Comparison of ENCODE assay signal across 8 cellular contexts in genomic region chr1:31239653-31240241, GRCh38. TPM values are rescaled to one million over a fixed set of nuclear protein-coding genes. Genes with fewer than 3 reads are reported as not detected.
A peak's percentile ranks its signal among the peaks of the same experiment; 100 is the strongest.
DNase-seq lines count a peak whose midpoint lies in the region; ATAC-seq and TF ChIP-seq lines count a peak whose summit lies in the region.

Gene NKAIN1 (minus strand): TSS chr1:31239887. CDS start chr1:31239547, 340 bp downstream.

- TF ChIP-seq CTCF in NB4 (IDR thresholded peaks at IDR 0.05; ENCODE audit: low read depth, low read length): no peak
- no peak for TF ChIP-seq CTCF in brain (conservative IDR thresholded peaks at IDR 0.05)
- no peak for TF ChIP-seq CTCF in kidney epithelial cell (IDR thresholded peaks at IDR 0.05; ENCODE audit: insufficient read depth, low read length, poor library complexity, severe bottlenecking)

- peak within 1 kb of the TSS in 1 of 8 donors; percentile 50 for H3K27ac Mint-ChIP-seq in CD8-positive, alpha-beta memory T cell
- H3K27ac Mint-ChIP-seq in brain: peak within 1 kb of the TSS; percentile 90 to 96 (median 91)

- no peak within 1 kb of the TSS for H3K4me3 ChIP-seq in CD8-positive, alpha-beta memory T cell (ENCODE audit: low read length)
- H3K4me3 ChIP-seq in NB4 (ENCODE audit: low read depth, low read length) (no peak within 1 kb of the TSS), kidney epithelial cell (ENCODE audit: low read depth, low read length) (peak within 1 kb of the TSS; percentile 26)

- H3K27ac ChIP-seq in CD8-positive, alpha-beta memory T cell (ENCODE audit: low read depth, low read length): no peak within 1 kb of the TSS
- no peak within 1 kb of the TSS for H3K27ac ChIP-seq in temporal lobe (ENCODE audit: low read depth, low read length)

- no peaks in the 10 kb centered on the region for H3K36me3 Mint-ChIP-seq in CD8-positive, alpha-beta memory T cell
- no peaks in the 10 kb centered on the region for H3K36me3 Mint-ChIP-seq in brain

- peaks cover 0 to 2% (median 0%) of the 10 kb centered on the region in 5 donors for H3K9me3 Mint-ChIP-seq in CD8-positive, alpha-beta memory T cell
- no peaks in the 10 kb centered on the region for H3K9me3 Mint-ChIP-seq in brain

- peaks cover 22% of the 10 kb centered on the region for H3K27me3 ChIP-seq in CD8-positive, alpha-beta memory T cell (ENCODE audit: insufficient read depth, low read length, poor library complexity, severe bottlenecking)
- H3K27me3 ChIP-seq in kidney epithelial cell (ENCODE audit: control insufficient read depth, insufficient read depth, low read length): peaks cover 32% of the 10 kb centered on the region

- H3K9me3 ChIP-seq in CD8-positive, alpha-beta memory T cell (ENCODE audit: low read length): no peaks in the 10 kb centered on the region

- no peak for ATAC-seq in HG02623 (IDR thresholded peaks at IDR 0.05; ENCODE audit: unreplicated experiment)

- no peaks in the 10 kb centered on the region for H3K4me1 ChIP-seq in CD8-positive, alpha-beta memory T cell (ENCODE audit: insufficient read depth, low read length)

- CTCF ChIA-PET in CD8-positive, alpha-beta memory T cell (lab: Charles Lee): no interaction called here

- no peak for TF ChIP-seq POLR2A in NB4 (IDR thresholded peaks at IDR 0.05; ENCODE audit: extremely low read depth, insufficient read length)

- no peak for DNase-seq in CD8-positive, alpha-beta memory T cell
- DNase-seq in NB4 (ENCODE audit: low read depth) (peak; percentile 56), kidney epithelial cell (ENCODE audit: low read depth) (no peak), SIG-M5 (lab: John Stamatoyannopoulos, UW) (no peak)
- no peak for DNase-seq in activated CD8-positive, alpha-beta memory T cell treated with anti-CD3 and anti-CD28 coated beads, Interleukin-2, amount 50 U/mL, for 4 hours

- no peaks in the 10 kb centered on the region for H3K36me3 ChIP-seq in CD8-positive, alpha-beta memory T cell (ENCODE audit: insufficient read depth, low read length)
- H3K36me3 ChIP-seq in kidney epithelial cell (ENCODE audit: control insufficient read depth, insufficient read depth, low read length): no peaks in the 10 kb centered on the region

- peak within 1 kb of the TSS in 6 of 7 donors; percentile 49 to 84 (median 58) for H3K4me3 Mint-ChIP-seq in CD8-positive, alpha-beta memory T cell
- H3K4me3 Mint-ChIP-seq in brain: peak within 1 kb of the TSS; percentile 86 to 97 (median 91)

- H3K27me3 Mint-ChIP-seq in CD8-positive, alpha-beta memory T cell: peaks cover 32 to 57% of the 10 kb centered on the region in 2 donors
- peaks cover 58% of the 10 kb centered on the region for H3K27me3 Mint-ChIP-seq in brain

- H3K4me1 Mint-ChIP-seq in CD8-positive, alpha-beta memory T cell: peaks cover 12 to 24% (median 15%) of the 10 kb centered on the region in 3 donors
- peaks cover 53% of the 10 kb centered on the region for H3K4me1 Mint-ChIP-seq in brain

- POLR2A ChIA-PET in CD8-positive, alpha-beta memory T cell (lab: Charles Lee): no interaction called here

RNA-seq across cellular contexts. Expression of gene NKAIN1, which starts in this region (rescaled TPM):
- not detected for total RNA-seq in CD8-positive, alpha-beta memory T cell
- not detected for polyA plus RNA-seq in CD8-positive, alpha-beta memory T cell
- polyA plus RNA-seq in brain (ENCODE audit: insufficient read depth, low read depth, low replicate concordance): 21.1 TPM
- total RNA-seq in kidney epithelial cell (2.7 and 4.4 TPM in 2 replicates), temporal lobe (27.0 TPM)

Comparison
In these comparisons a context has a peak if more than half of its experiments do, and no peak if none do; other contexts are left out.
1. RNA of gene NKAIN1 (polyA plus RNA-seq): 21.1 TPM in brain (single experiment); not detected in CD8-positive, alpha-beta memory T cell (single experiment); every median in the first group is over 10 times any median in the second.